In the genomic region with DNA sequence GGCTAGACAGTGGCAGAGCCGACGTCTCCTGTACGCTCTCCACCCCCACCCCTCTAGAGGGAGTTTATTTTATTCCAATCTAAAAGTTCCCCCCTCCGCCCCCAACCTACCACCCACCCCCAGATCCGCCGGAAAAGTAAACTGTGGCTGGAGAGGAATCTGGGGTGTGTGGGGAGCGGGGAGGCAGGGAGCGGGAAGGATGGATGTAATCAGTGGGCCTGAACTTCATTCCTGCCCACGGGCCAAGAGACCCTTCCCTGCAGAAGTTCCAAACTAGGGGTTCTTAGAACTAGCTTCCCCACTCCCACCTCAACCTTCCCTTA, we compare ENCODE assay signal across 9 cellular contexts. TPM values are rescaled to one million over a fixed set of nuclear protein-coding genes. Genes with fewer than 3 reads are reported as not detected.
DNase-seq lines count a peak whose midpoint lies in the region; ATAC-seq and TF ChIP-seq lines count a peak whose summit lies in the region.
"Had no signal": no experiment of that assay in that cellular context is flagged by ENCODE, and none has a peak within 500 bp of the region (broad histone marks: within the 10 kb centered on the region; RNA-seq: fewer than 3 reads in every experiment).

No MANE protein-coding gene starts in this region.

- peak overlapping the region; percentile 20 for H3K4me3 ChIP-seq in HAP-1
- peak overlapping the region; percentile 62 for H3K4me3 ChIP-seq in iPS-11a (ENCODE audit: low read depth, low read length)
- peak overlapping the region in 7 of 8 donors; percentile 5 to 95 (median 79) for H3K4me3 ChIP-seq in spleen

- no peaks in the 10 kb centered on the region for H3K9me3 Mint-ChIP-seq in activated T-helper 17 cell treated with anti-CD3 and anti-CD28 coated beads, Interleukin-2, amount 50 U/mL, for 72 hours

- H3K27ac Mint-ChIP-seq in activated T-helper 17 cell treated with anti-CD3 and anti-CD28 coated beads, Interleukin-2, amount 50 U/mL, for 72 hours, result peak overlapping the region; percentile 89

- H3K4me1 ChIP-seq in HAP-1, result peaks cover 33% of the 10 kb centered on the region
- peaks cover 36 to 54% (median 46%) of the 10 kb centered on the region in 6 donors for H3K4me1 ChIP-seq in spleen

- peaks cover 50% of the 10 kb centered on the region for H3K36me3 Mint-ChIP-seq in activated T-helper 17 cell treated with anti-CD3 and anti-CD28 coated beads, Interleukin-2, amount 50 U/mL, for 72 hours (ENCODE audit: low read depth)

- H3K4me1 Mint-ChIP-seq in activated T-helper 17 cell treated with anti-CD3 and anti-CD28 coated beads, Interleukin-2, amount 50 U/mL, for 72 hours, result peaks cover 33% of the 10 kb centered on the region

- TF ChIP-seq POLR2A in spleen (IDR thresholded peaks at IDR 0.05) (no peak), GM18505 (IDR thresholded peaks at IDR 0.05; ENCODE audit: borderline replicate concordance, extremely low read depth, insufficient read depth, insufficient read length) (no peak)

- H3K27me3 ChIP-seq in HAP-1 (ENCODE audit: low read depth), result no peaks in the 10 kb centered on the region
- no peaks in the 10 kb centered on the region for H3K27me3 ChIP-seq in spleen (replicated peaks in 1 of 7)

- ATAC-seq in activated T-helper 17 cell treated with anti-CD3 and anti-CD28 coated beads, Interleukin-2, amount 50 U/mL, for 72 hours (replicated peaks), result no peak
- ATAC-seq in HG02870 (IDR thresholded peaks at IDR 0.05; ENCODE audit: unreplicated experiment) (no peak), GM18505 (IDR thresholded peaks at IDR 0.05; ENCODE audit: unreplicated experiment) (no peak)

- in situ Hi-C loops in HAP-1 (cut with MboI; ENCODE audit: low sequenced_read_pairs), result no loop called here

- H3K9me3 ChIP-seq in HAP-1, result no peaks in the 10 kb centered on the region
- no peaks in the 10 kb centered on the region for H3K9me3 ChIP-seq in spleen

- peak in 1 of 11 experiments; percentile 8 for TF ChIP-seq CTCF in spleen (IDR thresholded peaks at IDR 0.05 in 8 of 11, conservative IDR thresholded peaks at IDR 0.05 in 3 of 11)

- 41 to 48% (median 47%) methylated on average over 8 to 9 of the region's 9 CpGs for WGBS in spleen, 5 donors

- H3K36me3 ChIP-seq in HAP-1 (replicated peaks) (no peaks in the 10 kb centered on the region), spleen (no peaks in the 10 kb centered on the region)

- H3K27ac ChIP-seq in spleen, result peak overlapping the region; percentile 96 to 100 (median 99)
- H3K27ac ChIP-seq: SK-N-MC had no signal

- no peak for DNase-seq in HAP-1 (ENCODE audit: low spot score in 2 of 2)
- DNase-seq in spleen, result no peak
- no peak for DNase-seq in effector CD8-positive, alpha-beta T cell (lab: John Stamatoyannopoulos, UW)
- no peak for DNase-seq in SW 1271 (lab: John Stamatoyannopoulos, UW)

- intact Hi-C loops in spleen (cut with DNase I; ENCODE audit: low total_unique reads), result no loop called here

- peak overlapping the region; percentile 87 for H3K4me3 Mint-ChIP-seq in activated T-helper 17 cell treated with anti-CD3 and anti-CD28 coated beads, Interleukin-2, amount 50 U/mL, for 72 hours

- H3K27me3 Mint-ChIP-seq in activated T-helper 17 cell treated with anti-CD3 and anti-CD28 coated beads, Interleukin-2, amount 50 U/mL, for 72 hours, result no peaks in the 10 kb centered on the region

RNA-seq across cellular contexts. Expression of a gene that starts 0.5 kb away (rescaled TPM):
- total RNA-seq in activated T-helper 17 cell treated with anti-CD3 and anti-CD28 coated beads, Interleukin-2, amount 50 U/mL, for 72 hours, result 100 to 1,000 TPM in 1 of 2 donors, 10 to 100 TPM in 1; 42.9 to 145 TPM
- total RNA-seq in spleen, result 10 to 100 TPM; 18.2 to 57.0 (median 34.6) TPM
- 10 to 100 TPM in 2 of 3 donors, 1 to 10 TPM in 1; 7.1 to 15.1 (median 10.2) TPM for polyA plus RNA-seq in spleen

RNA-seq across cellular contexts. Expression of a gene that starts 38.5 kb away (rescaled TPM):
- 10 to 100 TPM in 1 of 2 donors, under 1 TPM in 1; 0.99 to 17.2 TPM for total RNA-seq in activated T-helper 17 cell treated with anti-CD3 and anti-CD28 coated beads, Interleukin-2, amount 50 U/mL, for 72 hours
- under 1 TPM in 4 of 7 donors, not detected in 3; 0.09 to 0.70 (median 0.39) TPM for total RNA-seq in spleen
- under 1 TPM; 0.06 to 0.30 (median 0.12) TPM for polyA plus RNA-seq in spleen

RNA-seq across cellular contexts. Expression of a gene that starts 46.5 kb away (rescaled TPM):
- total RNA-seq in activated T-helper 17 cell treated with anti-CD3 and anti-CD28 coated beads, Interleukin-2, amount 50 U/mL, for 72 hours, result 1 to 10 TPM; 2.7 to 4.7 TPM
- total RNA-seq in spleen, result 10 to 100 TPM; 11.6 to 17.5 (median 13.2) TPM
- polyA plus RNA-seq in spleen, result 10 to 100 TPM; 15.2 to 34.3 (median 18.6) TPM

RNA-seq across cellular contexts. Expression of a gene that starts 46.5 kb away (rescaled TPM):
- total RNA-seq in activated T-helper 17 cell treated with anti-CD3 and anti-CD28 coated beads, Interleukin-2, amount 50 U/mL, for 72 hours, result 10 to 100 TPM; 21.2 to 24.2 TPM
- total RNA-seq in spleen, result 10 to 100 TPM; 47.3 to 74.5 (median 65.5) TPM
- 10 to 100 TPM; 20.6 to 35.5 (median 26.3) TPM for polyA plus RNA-seq in spleen

Comparison
In these comparisons a context has a peak if more than half of its experiments do, and no peak if none do; other contexts are left out.
1. H3K4me3 ChIP-seq: peak in every context shown above with its lines; median percentile 79 in spleen; 62 in iPS-11a; 20 in HAP-1.